In genomic region chr3:108036984-108037741, GRCh38 we compare ENCODE assay signal across 9 cellular contexts. TPM values are rescaled to one million over a fixed set of nuclear protein-coding genes. Genes with fewer than 3 reads are reported as not detected.
A peak's percentile ranks its signal among the peaks of the same experiment; 100 is the strongest.
DNase-seq lines count a peak whose midpoint lies in the region; ATAC-seq and TF ChIP-seq lines count a peak whose summit lies in the region.
"Had no signal": no experiment of that assay in that cellular context is flagged by ENCODE, and none has a peak within 500 bp of the region (broad histone marks: within the 10 kb centered on the region; RNA-seq: fewer than 3 reads in every experiment).

No MANE protein-coding gene starts in this region.

- DNase-seq in natural killer cell: no peak
- DNase-seq in natural killer cell treated with Interleukin-12 subunit alpha and Interleukin-12 subunit beta and Interleukin-15 and Interleukin-18, amount 100 ng/mL, for 72 hours (ENCODE audit: low spot score): no peak
- DNase-seq in prostate gland (ENCODE audit: low spot score): no peak
- no peak for DNase-seq in activated T-cell treated with anti-CD3 and anti-CD28 coated beads, Interleukin-2, amount 50 U/mL, for 1 hour
- no peak for DNase-seq in thyroid gland
- DNase-seq: activated CD4-positive, alpha-beta memory T cell treated with anti-CD3 and anti-CD28 coated beads for 36 hours had no signal

- peak overlapping the region; percentile 78 to 81 for H3K27ac Mint-ChIP-seq in natural killer cell
- peak overlapping the region in 1 of 2 donors; percentile 73 for H3K27ac Mint-ChIP-seq in natural killer cell treated with Interleukin-12 subunit alpha and Interleukin-12 subunit beta and Interleukin-15 and Interleukin-18, amount 100 ng/mL, for 72 hours
- peak overlapping the region; percentile 86 for H3K27ac Mint-ChIP-seq in dendritic cell treated with granulocyte-macrophage colony-stimulating factor and Interleukin-4, amounts not matched to agents 40 ng/mL and 50 ng/mL, for 4 days
- H3K27ac Mint-ChIP-seq: activated CD4-positive, alpha-beta memory T cell treated with anti-CD3 and anti-CD28 coated beads for 36 hours had no signal

- TF ChIP-seq POLR2A in prostate gland (IDR thresholded peaks at IDR 0.05) (no peak), thyroid gland (IDR thresholded peaks at IDR 0.05) (no peak)

- H3K4me3 ChIP-seq in prostate gland (no peak overlapping the region), thyroid gland (replicated peaks in 1 of 3) (no peak overlapping the region)

- no peaks in the 10 kb centered on the region for H3K27me3 ChIP-seq in prostate gland (replicated peaks; ENCODE audit: insufficient read depth)
- no peaks in the 10 kb centered on the region for H3K27me3 ChIP-seq in thyroid gland

- H3K27me3 Mint-ChIP-seq in natural killer cell (ENCODE audit: low read depth in 2 of 2): no peaks in the 10 kb centered on the region
- H3K27me3 Mint-ChIP-seq in natural killer cell treated with Interleukin-12 subunit alpha and Interleukin-12 subunit beta and Interleukin-15 and Interleukin-18, amount 100 ng/mL, for 72 hours: no peaks in the 10 kb centered on the region
- H3K27me3 Mint-ChIP-seq in dendritic cell treated with granulocyte-macrophage colony-stimulating factor and Interleukin-4, amounts not matched to agents 40 ng/mL and 50 ng/mL, for 4 days: no peaks in the 10 kb centered on the region
- H3K27me3 Mint-ChIP-seq: activated CD4-positive, alpha-beta memory T cell treated with anti-CD3 and anti-CD28 coated beads for 36 hours had no signal

- H3K4me1 Mint-ChIP-seq in natural killer cell: peaks cover 18 to 24% of the 10 kb centered on the region in 2 donors
- peaks cover 13 to 15% of the 10 kb centered on the region in 2 donors for H3K4me1 Mint-ChIP-seq in natural killer cell treated with Interleukin-12 subunit alpha and Interleukin-12 subunit beta and Interleukin-15 and Interleukin-18, amount 100 ng/mL, for 72 hours (ENCODE audit: low read depth in 2 of 2)
- peaks cover 66% of the 10 kb centered on the region for H3K4me1 Mint-ChIP-seq in dendritic cell treated with granulocyte-macrophage colony-stimulating factor and Interleukin-4, amounts not matched to agents 40 ng/mL and 50 ng/mL, for 4 days (ENCODE audit: low read depth)

- no peaks in the 10 kb centered on the region for H3K36me3 Mint-ChIP-seq in natural killer cell
- H3K36me3 Mint-ChIP-seq in natural killer cell treated with Interleukin-12 subunit alpha and Interleukin-12 subunit beta and Interleukin-15 and Interleukin-18, amount 100 ng/mL, for 72 hours: no peaks in the 10 kb centered on the region
- H3K36me3 Mint-ChIP-seq in dendritic cell treated with granulocyte-macrophage colony-stimulating factor and Interleukin-4, amounts not matched to agents 40 ng/mL and 50 ng/mL, for 4 days (ENCODE audit: low read depth): peaks cover 35% of the 10 kb centered on the region

- intact Hi-C loops in natural killer cell (cut with micrococcal nuclease) (no loop called here), prostate gland (cut with DNase I) (no loop called here), thyroid gland (cut with DNase I) (no loop called here)
- intact Hi-C loops in dendritic cell treated with granulocyte-macrophage colony-stimulating factor and Interleukin-4, amounts not matched to agents 40 ng/mL and 50 ng/mL, for 4 days (cut with micrococcal nuclease): loop anchor here (5.0 kb wide), 2 partner anchors 50 to 110 kb away; no protein-coding TSS in a partner anchor

- no peaks in the 10 kb centered on the region for H3K9me3 ChIP-seq in prostate gland
- no peaks in the 10 kb centered on the region for H3K9me3 ChIP-seq in thyroid gland

- no peak overlapping the region for H3K4me3 Mint-ChIP-seq in natural killer cell
- H3K4me3 Mint-ChIP-seq in natural killer cell treated with Interleukin-12 subunit alpha and Interleukin-12 subunit beta and Interleukin-15 and Interleukin-18, amount 100 ng/mL, for 72 hours: no peak overlapping the region
- H3K4me3 Mint-ChIP-seq in dendritic cell treated with granulocyte-macrophage colony-stimulating factor and Interleukin-4, amounts not matched to agents 40 ng/mL and 50 ng/mL, for 4 days: no peak overlapping the region
- H3K4me3 Mint-ChIP-seq: activated CD4-positive, alpha-beta memory T cell treated with anti-CD3 and anti-CD28 coated beads for 36 hours had no signal

- 78% methylated on average over 12 of the region's 12 CpGs for WGBS in prostate gland
- WGBS in thyroid gland, 2 donors: 73% methylated on average over 12 of the region's 12 CpGs

- TF ChIP-seq CTCF in natural killer cell (IDR thresholded peaks at IDR 0.05) (no peak), prostate gland (IDR thresholded peaks at IDR 0.05) (no peak), thyroid gland (IDR thresholded peaks at IDR 0.05) (no peak)

- H3K27ac ChIP-seq in prostate gland (no peak overlapping the region), thyroid gland (no peak overlapping the region)

- H3K36me3 ChIP-seq in prostate gland (no peaks in the 10 kb centered on the region), thyroid gland (no peaks in the 10 kb centered on the region)

- H3K4me1 ChIP-seq in prostate gland (replicated peaks): no peaks in the 10 kb centered on the region
- no peaks in the 10 kb centered on the region for H3K4me1 ChIP-seq in thyroid gland

- ATAC-seq in natural killer cell (no peak), HG03103 (IDR thresholded peaks at IDR 0.05; ENCODE audit: low read depth, unreplicated experiment) (peak; percentile 68), GM19397 (IDR thresholded peaks at IDR 0.05; ENCODE audit: unreplicated experiment) (no peak)
- ATAC-seq in natural killer cell treated with Interleukin-12 subunit alpha and Interleukin-12 subunit beta and Interleukin-15 and Interleukin-18, amount 100 ng/mL, for 72 hours: no peak

- no peaks in the 10 kb centered on the region for H3K9me3 Mint-ChIP-seq in natural killer cell
- no peaks in the 10 kb centered on the region for H3K9me3 Mint-ChIP-seq in natural killer cell treated with Interleukin-12 subunit alpha and Interleukin-12 subunit beta and Interleukin-15 and Interleukin-18, amount 100 ng/mL, for 72 hours
- H3K9me3 Mint-ChIP-seq in dendritic cell treated with granulocyte-macrophage colony-stimulating factor and Interleukin-4, amounts not matched to agents 40 ng/mL and 50 ng/mL, for 4 days: no peaks in the 10 kb centered on the region
- H3K9me3 Mint-ChIP-seq: activated CD4-positive, alpha-beta memory T cell treated with anti-CD3 and anti-CD28 coated beads for 36 hours had no signal

RNA-seq across cellular contexts. Expression of gene CD47, which starts 53.7 kb away (rescaled TPM):
- total RNA-seq in natural killer cell (100 to 1,000 TPM; 226 to 236 (median 233) TPM), prostate gland (100 to 1,000 TPM in 1 of 2 donors, 10 to 100 TPM in 1; 90.1 to 197 TPM), thyroid gland (100 to 1,000 TPM; 146 to 167 (median 160) TPM)
- 100 to 1,000 TPM in 1 of 2 donors, 10 to 100 TPM in 1; 82.6 to 113 TPM for total RNA-seq in natural killer cell treated with Interleukin-12 subunit alpha and Interleukin-12 subunit beta and Interleukin-15 and Interleukin-18, amount 100 ng/mL, for 72 hours
